8 cellular contexts compared by ENCODE assay signal in genomic region chr16:16007743-16008111, GRCh38. TPM values are rescaled to one million over a fixed set of nuclear protein-coding genes. Genes with fewer than 3 reads are reported as not detected.
DNase-seq lines count a peak whose midpoint lies in the region; ATAC-seq, FAIRE-seq and TF ChIP-seq lines count a peak whose summit lies in the region.

No MANE protein-coding gene starts in this region.

- peak; percentile 64 for ATAC-seq in GM18907 (IDR thresholded peaks at IDR 0.05; ENCODE audit: unreplicated experiment)
- ATAC-seq in HG02588 (IDR thresholded peaks at IDR 0.05; ENCODE audit: unreplicated experiment) = peak; percentile 71

- H4K20me1 ChIP-seq in OCI-LY3 (ENCODE audit: insufficient read depth, low read length) = peaks cover 4% of the 10 kb centered on the region

- no peak overlapping the region for H2AFZ ChIP-seq in OCI-LY3 (ENCODE audit: low read depth, low read length)

- no peak for FAIRE-seq in HTR-8/SVneo (lab: Jason Lieb, UNC)

- H3K36me3 ChIP-seq in OCI-LY3 (replicated peaks; ENCODE audit: low read depth, low read length) = peaks cover 27% of the 10 kb centered on the region

- H3K27ac Mint-ChIP-seq in progenitor cell of endocrine pancreas = peak overlapping the region; percentile 79

- peaks cover 38% of the 10 kb centered on the region for H3K4me1 ChIP-seq in OCI-LY3 (ENCODE audit: low read length)

- no peaks in the 10 kb centered on the region for H3K9me3 Mint-ChIP-seq in progenitor cell of endocrine pancreas (ENCODE audit: low read depth)

- H3K27me3 Mint-ChIP-seq in progenitor cell of endocrine pancreas = no peaks in the 10 kb centered on the region

- H3K4me3 ChIP-seq in OCI-LY3 (ENCODE audit: low read length) = peak overlapping the region; percentile 66

- peaks cover 1% of the 10 kb centered on the region for H3K4me1 Mint-ChIP-seq in progenitor cell of endocrine pancreas (ENCODE audit: low read depth)

- H3K27ac ChIP-seq in OCI-LY3 (ENCODE audit: low read length) = peak overlapping the region; percentile 99

- peak overlapping the region; percentile 89 for H3K4me2 ChIP-seq in OCI-LY3 (ENCODE audit: low read length)

- H3K27me3 ChIP-seq in OCI-LY3 (ENCODE audit: low read depth, low read length) = no peaks in the 10 kb centered on the region

- peak overlapping the region; percentile 81 for H3K9ac ChIP-seq in OCI-LY3 (ENCODE audit: low read length)

- peaks cover 76% of the 10 kb centered on the region for H3K79me2 ChIP-seq in OCI-LY3 (ENCODE audit: low read length)

- peaks cover 14% of the 10 kb centered on the region for H3K36me3 Mint-ChIP-seq in progenitor cell of endocrine pancreas (ENCODE audit: insufficient read depth)

- no peaks in the 10 kb centered on the region for H3K9me3 ChIP-seq in OCI-LY3 (ENCODE audit: insufficient read depth, low read length)

- DNase-seq in progenitor cell of endocrine pancreas (ENCODE audit: low spot score, unreplicated experiment) (no peak), HTR-8/SVneo (ENCODE audit: insufficient read length, low spot score) (no peak), UCSD-AML1 (lab: John Stamatoyannopoulos, UW; ENCODE audit: unreplicated experiment) (no peak), NCI-H526 (lab: John Stamatoyannopoulos, UW) (no peak)
- DNase-seq in activated CD8-positive, alpha-beta memory T cell treated with anti-CD3 and anti-CD28 coated beads, Interleukin-2, amount 50 U/mL, for 48 hours = no peak

- H3K4me3 Mint-ChIP-seq in progenitor cell of endocrine pancreas (ENCODE audit: low read depth) = no peak overlapping the region

- TF ChIP-seq CTCF in OCI-LY3 (IDR thresholded peaks at IDR 0.05; ENCODE audit: low read depth, low read length) = no peak
- TF ChIP-seq CTCF in progenitor cell of endocrine pancreas (IDR thresholded peaks at IDR 0.05; ENCODE audit: unreplicated experiment) = no peak

RNA-seq across cellular contexts. Expression of gene ABCC1, which starts 58.3 kb away (rescaled TPM):
- 47.2 and 49.0 TPM in 2 replicates for total RNA-seq in progenitor cell of endocrine pancreas
